Comparison of ENCODE assay signal across 14 cellular contexts in genomic region chr1:153513023-153513422, GRCh38. TPM values are rescaled to one million over a fixed set of nuclear protein-coding genes. Genes with fewer than 3 reads are reported as not detected.
DNase-seq lines count a peak whose midpoint lies in the region; ATAC-seq lines count a peak whose summit lies in the region.
"Had no signal": no experiment of that assay in that cellular context is flagged by ENCODE, and none has a peak within 500 bp of the region (broad histone marks: within the 10 kb centered on the region; RNA-seq: fewer than 3 reads in every experiment).

No MANE protein-coding gene starts in this region.

- intact Hi-C loops in left ventricle myocardium superior (cut with micrococcal nuclease): no loop called here

- ATAC-seq in left ventricle myocardium superior: peak; percentile 27
- no peak for ATAC-seq in HG02840 (IDR thresholded peaks at IDR 0.05; ENCODE audit: low FRiP score, unreplicated experiment)
- no peak for ATAC-seq in GM21825 (IDR thresholded peaks at IDR 0.05; ENCODE audit: unreplicated experiment)

- DNase-seq in DMS153 (lab: John Stamatoyannopoulos, UW) (peak; percentile 68), DMS153 treated with DMSO at 0.1 percent for 48 hours (lab: John Stamatoyannopoulos, UW; ENCODE audit: unreplicated experiment) (no peak), H4 (ENCODE audit: low spot score) (peak; percentile 52), RPMI7951 (ENCODE audit: low read depth) (peak; percentile 21), left ventricle myocardium superior (no peak)
- DNase-seq in stimulated activated CD4-positive, alpha-beta T cell treated with anti-CD3 and anti-CD28 coated beads, Interleukin-15, amount 100 ng/mL, for 24 hours: no peak
- DNase-seq: activated CD4-positive, alpha-beta T cell treated with anti-CD3 and anti-CD28 coated beads, Interleukin-2, amount 50 U/mL, for 1 hour; Caco-2; NCI-H1417 treated with DMSO at 0.1 percent for 48 hours; testis had no signal

RNA-seq across cellular contexts. Expression of gene S100A6, which starts 22.8 kb away (rescaled TPM):
- total RNA-seq in H4 (2014; rRNA removed; shearing (Covaris generic)): 469 and 852 TPM in 2 replicates
- total RNA-seq in RPMI7951 (2014; rRNA removed; shearing (Covaris generic)): 1,539 and 1,679 TPM in 2 replicates
- total RNA-seq in left ventricle myocardium superior: 201 TPM

RNA-seq across cellular contexts. Expression of gene S100A5, which starts 27.7 kb away (rescaled TPM):
- not detected in 2 replicates for total RNA-seq in H4 (2014; rRNA removed; shearing (Covaris generic))
- total RNA-seq in RPMI7951 (2014; rRNA removed; shearing (Covaris generic)): 1.4 and 2.2 TPM in 2 replicates
- not detected for total RNA-seq in left ventricle myocardium superior
- total RNA-seq: Caco-2 had no signal

RNA-seq across cellular contexts. Expression of gene S100A4, which starts 32.6 kb away (rescaled TPM):
- 33.4 and 36.2 TPM in 2 replicates for total RNA-seq in H4 (2014; rRNA removed; shearing (Covaris generic))
- total RNA-seq in RPMI7951 (2014; rRNA removed; shearing (Covaris generic)): 836 and 954 TPM in 2 replicates
- total RNA-seq in left ventricle myocardium superior: 114 TPM

RNA-seq across cellular contexts. Expression of gene S100A3, which starts 36.0 kb away (rescaled TPM):
- 5.2 and 5.3 TPM in 2 replicates for total RNA-seq in H4 (2014; rRNA removed; shearing (Covaris generic))
- 7.7 and 15.3 TPM in 2 replicates for total RNA-seq in RPMI7951 (2014; rRNA removed; shearing (Covaris generic))
- total RNA-seq in left ventricle myocardium superior: 0.79 TPM
- total RNA-seq: T-helper 1 cell treated with Interleukin-12 subunit alpha and Interleukin-12 subunit beta and Interleukin-4 antibody, amounts not matched to agents 30 ng/mL and 1 ng/mL, for 36 hours; testis had no signal

RNA-seq across cellular contexts. Expression of gene S100A7, which starts 52.6 kb away (rescaled TPM):
- total RNA-seq in H4 (2014; rRNA removed; shearing (Covaris generic)): not detected in 2 replicates
- total RNA-seq in RPMI7951 (2014; rRNA removed; shearing (Covaris generic)): not detected in 2 replicates
- not detected for total RNA-seq in left ventricle myocardium superior
- total RNA-seq: Caco-2; osteocyte; T-helper 1 cell treated with Interleukin-12 subunit alpha and Interleukin-12 subunit beta and Interleukin-4 antibody, amounts not matched to agents 30 ng/mL and 1 ng/mL, for 36 hours; testis had no signal

Comparison
In these comparisons a context has a peak if more than half of its experiments do, and no peak if none do; other contexts are left out.
1. DNase-seq: peak in DMS153 (single experiment), H4 (single experiment) and RPMI7951 (single experiment); none in DMS153 treated with DMSO at 0.1 percent for 48 hours (single experiment), left ventricle myocardium superior (single experiment) and stimulated activated CD4-positive, alpha-beta T cell treated with anti-CD3 and anti-CD28 coated beads, Interleukin-15, amount 100 ng/mL, for 24 hours (single experiment).